In genomic region chr5:166979576-166979975, GRCh38 we compare ENCODE assay signal across 10 cellular contexts.
DNase-seq lines count a peak whose midpoint lies in the region; ATAC-seq and TF ChIP-seq lines count a peak whose summit lies in the region.
"Had no signal": no experiment of that assay in that cellular context is flagged by ENCODE, and none has a peak within 500 bp of the region (broad histone marks: within the 10 kb centered on the region; RNA-seq: fewer than 3 reads in every experiment).

No MANE protein-coding gene starts in this region.

- H3K9me3 ChIP-seq in HAP-1 = no peaks in the 10 kb centered on the region
- H3K9me3 ChIP-seq in iPS-18a (ENCODE audit: control insufficient read depth, low read depth, low read length) = no peaks in the 10 kb centered on the region

- no peak for ATAC-seq in GM19397 (IDR thresholded peaks at IDR 0.05; ENCODE audit: unreplicated experiment)
- ATAC-seq in HG02610 (IDR thresholded peaks at IDR 0.05; ENCODE audit: unreplicated experiment) = no peak
- no peak for ATAC-seq in HG03457 (IDR thresholded peaks at IDR 0.05; ENCODE audit: unreplicated experiment)

- H3K27ac ChIP-seq in iPS-18a (ENCODE audit: low read length) = no peak overlapping the region
- H3K27ac ChIP-seq in skin epidermis = no peak overlapping the region

- no peak for TF ChIP-seq CTCF in astrocyte of the spinal cord (IDR thresholded peaks at IDR 0.05; ENCODE audit: low read depth, low read length)

- H3K27me3 ChIP-seq in HAP-1 (ENCODE audit: low read depth) (no peaks in the 10 kb centered on the region), iPS-18a (ENCODE audit: control insufficient read depth, insufficient read depth, low read length) (peaks cover 12% of the 10 kb centered on the region)

- DNase-seq in HAP-1 (ENCODE audit: low spot score in 2 of 2) = peak; percentile 36 to 52
- peak; percentile 16 for DNase-seq in astrocyte of the spinal cord (ENCODE audit: low read depth, low spot score)
- no peak for DNase-seq in inferior parietal cortex (ENCODE audit: extremely low spot score)
- DNase-seq: activated CD4-positive, CD25-positive, alpha-beta regulatory T cell; NCI-H226 had no signal

- in situ Hi-C loops in HAP-1 (cut with MboI; ENCODE audit: low sequenced_read_pairs) = no loop called here
- in situ Hi-C loops in astrocyte of the spinal cord (cut with HindIII; ENCODE audit: low sequenced_read_pairs) = no loop called here

- H3K36me3 ChIP-seq in HAP-1 (replicated peaks) = no peaks in the 10 kb centered on the region
- H3K36me3 ChIP-seq in iPS-18a (ENCODE audit: control insufficient read depth, low read depth, low read length) = no peaks in the 10 kb centered on the region

- H3K4me1 ChIP-seq in HAP-1 (peaks cover 41% of the 10 kb centered on the region), iPS-18a (ENCODE audit: control insufficient read depth, low read depth, low read length) (peaks cover 32% of the 10 kb centered on the region)

- H3K9ac ChIP-seq in iPS-18a (ENCODE audit: low read length) = peak overlapping the region; percentile 63

- H3K4me3 ChIP-seq in HAP-1 (peak overlapping the region; percentile 47), astrocyte of the spinal cord (ENCODE audit: low read depth, low read length) (peak overlapping the region; percentile 49), iPS-18a (ENCODE audit: low read length) (peak overlapping the region; percentile 82), skin epidermis (peak overlapping the region in 6 of 7 experiments; percentile 9 to 50 (median 20))

Comparison
In these comparisons a context has a peak if more than half of its experiments do, and no peak if none do; other contexts are left out.
1. H3K4me3 ChIP-seq: peak in every context shown above with its lines; median percentile 82 in iPS-18a; 49 in astrocyte of the spinal cord; 47 in HAP-1; 20 in skin epidermis.